Comparison of ENCODE assay signal across 8 cellular contexts in the genomic region with DNA sequence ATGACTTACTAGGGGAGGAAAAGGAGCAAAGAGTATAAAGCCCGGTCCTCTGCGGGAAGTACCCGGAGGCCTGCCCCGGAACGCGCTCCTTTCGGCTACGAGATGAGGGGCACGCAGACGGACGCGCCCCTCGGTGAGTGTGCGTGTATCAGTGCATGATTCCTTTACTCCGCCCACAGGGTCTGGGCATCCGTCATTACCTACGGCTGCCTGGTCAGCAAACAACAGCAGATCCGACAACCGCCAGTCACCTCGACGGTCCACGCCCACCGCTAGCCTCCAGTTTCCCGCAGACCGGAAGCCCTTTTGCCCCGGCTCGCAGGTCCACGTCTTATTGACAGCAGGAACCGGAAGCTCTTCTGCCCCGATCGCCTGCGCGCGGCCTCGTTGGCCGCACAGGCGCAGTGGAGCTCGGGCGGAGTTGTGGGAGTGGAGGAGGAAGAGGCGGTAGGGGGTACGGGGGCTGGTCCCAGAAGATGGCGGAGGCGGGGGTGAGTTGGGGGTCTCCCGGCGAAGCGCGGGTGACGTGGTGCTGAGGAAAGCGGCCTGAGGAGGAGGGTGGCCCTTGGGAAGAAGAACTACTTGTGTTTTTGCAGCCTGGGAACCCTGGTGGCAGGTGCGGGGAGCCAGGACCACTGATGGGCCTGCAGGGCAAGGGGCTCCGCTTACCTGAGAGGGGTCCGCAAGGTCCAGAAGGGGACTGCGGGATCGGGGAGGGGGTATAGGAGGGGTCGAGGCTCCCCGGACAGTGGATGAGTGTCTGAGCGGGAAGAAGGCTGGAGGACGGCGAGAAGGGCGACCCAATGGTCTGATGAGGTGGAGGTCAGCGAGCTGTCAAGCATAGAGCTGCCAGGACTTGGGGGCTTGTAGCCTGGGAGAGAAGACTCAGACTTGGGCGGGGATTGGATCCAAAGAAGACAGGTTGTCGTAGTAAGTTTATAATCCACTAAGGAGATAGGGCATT. TPM values are rescaled to one million over a fixed set of nuclear protein-coding genes. Genes with fewer than 3 reads are reported as not detected.
A peak's percentile ranks its signal among the peaks of the same experiment; 100 is the strongest.
DNase-seq lines count a peak whose midpoint lies in the region; ATAC-seq and TF ChIP-seq lines count a peak whose summit lies in the region.

INSIG2 (plus strand) TSS at position 421 of the 964 bp plus-strand sequence. CDS start 8,086 bp downstream, outside the sequence.

- TF ChIP-seq POLR2A in GM15510 (IDR thresholded peaks at IDR 0.05; ENCODE audit: borderline replicate concordance, extremely low read depth, insufficient read length) = peak; percentile 62
- peak in 1 of 2 donors; percentile 18 for TF ChIP-seq POLR2A in vagina (IDR thresholded peaks at IDR 0.05)

- TF ChIP-seq CTCF in vagina (IDR thresholded peaks at IDR 0.05) = no peak

- peak within 1 kb of the TSS; percentile 97 for H3K4me3 Mint-ChIP-seq in T-helper 17 cell

- H3K27me3 Mint-ChIP-seq in T-helper 17 cell = peaks cover 13% of the 10 kb centered on the region

- H3K27ac ChIP-seq in angular gyrus (ENCODE audit: low read depth, low read length) (peak within 1 kb of the TSS; percentile 41), right cardiac atrium (ENCODE audit: low read length) (peak within 1 kb of the TSS; percentile 13), vagina (peak within 1 kb of the TSS; percentile 68)

- H3K27ac Mint-ChIP-seq in T-helper 17 cell = peak within 1 kb of the TSS; percentile 95

- no peaks in the 10 kb centered on the region for H3K9me3 ChIP-seq in T-helper 17 cell (ENCODE audit: control insufficient read depth, low read length, poor library complexity, severe bottlenecking)
- H3K9me3 ChIP-seq in right cardiac atrium (ENCODE audit: control insufficient read depth, low read length) = no peaks in the 10 kb centered on the region
- no peaks in the 10 kb centered on the region for H3K9me3 ChIP-seq in vagina

- peaks cover 38% of the 10 kb centered on the region for H3K4me1 Mint-ChIP-seq in T-helper 17 cell

- peaks cover 2% of the 10 kb centered on the region for H3K36me3 Mint-ChIP-seq in T-helper 17 cell (ENCODE audit: low read depth)

- DNase-seq in NCI-H1694 treated with DMSO at 0.1 percent for 48 hours (lab: John Stamatoyannopoulos, UW) (peak; percentile 97), T-helper 17 cell (peak; percentile 71 to 81 (median 78)), right cardiac atrium (peak; percentile 95 to 97 (median 97)), putamen (ENCODE audit: low spot score) (peak; percentile 94), vagina (ENCODE audit: extremely low spot score in 2 of 2) (peak; percentile 90 to 96)

- under 1% methylated on average over 63 of the region's 63 CpGs for WGBS in right cardiac atrium

- H3K4me3 ChIP-seq in right cardiac atrium (ENCODE audit: low read length) = peak within 1 kb of the TSS; percentile 80
- H3K4me3 ChIP-seq in vagina = peak within 1 kb of the TSS; percentile 68 to 88

- H3K36me3 ChIP-seq in vagina = no peaks in the 10 kb centered on the region

- H3K4me1 ChIP-seq in right cardiac atrium (ENCODE audit: control insufficient read depth, insufficient read depth, low read length) (peaks cover 4% of the 10 kb centered on the region), vagina (peaks cover 13% of the 10 kb centered on the region)

- H3K27me3 ChIP-seq in right cardiac atrium (ENCODE audit: control insufficient read depth, insufficient read depth) = no peaks in the 10 kb centered on the region
- no peaks in the 10 kb centered on the region for H3K27me3 ChIP-seq in vagina

- intact Hi-C loops in right cardiac atrium (cut with DNase I) (no loop called here), vagina (cut with DNase I) (no loop called here)

- ATAC-seq in HG02885 (IDR thresholded peaks at IDR 0.05; ENCODE audit: poor library complexity, unreplicated experiment) (peak; percentile 97), T-helper 17 cell (peak; percentile 94), right cardiac atrium (peak; percentile 99)

RNA-seq across cellular contexts. Expression of gene INSIG2, which starts in this region (rescaled TPM):
- 10 to 100 TPM in 1 of 2 donors, 1 to 10 TPM in 1; 9.6 to 15.3 TPM for total RNA-seq in T-helper 17 cell
- total RNA-seq in right cardiac atrium = 10 to 100 TPM; 13.2 to 18.4 (median 15.7) TPM
- polyA plus RNA-seq in right cardiac atrium = 13.7 TPM
- total RNA-seq in vagina = 9.8 TPM

Comparison
In these comparisons a context has a peak if more than half of its experiments do, and no peak if none do; other contexts are left out.
1. Peak in every context shown above with its lines: DNase-seq, ATAC-seq, H3K4me3 ChIP-seq and H3K27ac ChIP-seq.
2. H3K27ac ChIP-seq: peak in every context shown above with its lines; median percentile 68 in vagina; 41 in angular gyrus; 13 in right cardiac atrium.